8 cellular contexts compared by ENCODE assay signal in the genomic region with DNA sequence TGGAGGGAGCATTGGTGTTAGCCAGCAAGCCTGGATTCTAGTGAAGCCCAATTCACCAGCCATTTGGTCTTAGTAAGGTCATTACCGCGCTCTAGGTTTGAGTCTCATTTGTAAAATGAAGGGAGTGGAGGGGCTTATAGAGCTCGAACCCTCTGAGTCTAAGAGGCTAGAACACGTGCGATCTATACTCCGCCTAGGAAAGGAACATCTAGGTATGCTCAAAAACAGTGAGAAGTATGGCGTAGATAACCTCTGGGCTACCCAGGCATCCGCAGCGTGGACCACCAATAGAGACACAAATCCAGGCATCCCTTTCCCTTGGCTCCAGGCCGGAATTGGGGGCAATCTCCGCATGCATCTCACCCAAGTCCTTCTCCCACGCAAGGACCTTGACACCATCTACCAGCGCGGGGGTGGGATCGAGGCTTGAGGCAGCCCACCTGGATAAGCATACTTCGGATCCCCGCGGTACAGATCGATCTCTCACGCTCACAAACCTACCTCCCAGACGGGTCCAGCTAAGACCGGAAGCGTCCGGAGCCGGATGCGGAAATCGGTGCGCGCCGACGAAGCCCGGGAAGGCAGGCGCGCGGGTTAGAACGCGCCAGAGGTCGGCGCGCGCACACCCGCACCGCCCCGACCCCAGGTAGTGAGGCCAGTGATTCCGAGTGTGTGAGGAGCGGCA. TPM values are rescaled to one million over a fixed set of nuclear protein-coding genes. Genes with fewer than 3 reads are reported as not detected.
DNase-seq lines count a peak whose midpoint lies in the region; ATAC-seq and TF ChIP-seq lines count a peak whose summit lies in the region.

TSS of gene METTL25B (plus strand) at position 556 of the 685 bp plus-strand sequence. CDS start 636 bp downstream, outside the sequence.

- ATAC-seq in GM21360 (IDR thresholded peaks at IDR 0.05; ENCODE audit: unreplicated experiment), result peak; percentile 35
- peak; percentile 54 for ATAC-seq in thoracic aorta (ENCODE audit: insufficient number of reproducible peaks, low FRiP score, low read depth)

- H3K4me1 ChIP-seq in OCI-LY7 (ENCODE audit: insufficient read depth, low read length, poor library complexity, severe bottlenecking), result peaks cover 31% of the 10 kb centered on the region
- H3K4me1 ChIP-seq in thoracic aorta (ENCODE audit: control insufficient read depth in 1 of 2, low read depth in 2 of 2), result peaks cover 27 to 57% of the 10 kb centered on the region in 2 donors

- H3K4me3 Mint-ChIP-seq in activated T-helper 1 cell treated with anti-CD3 and anti-CD28 coated beads, Interleukin-12 subunit alpha, Interleukin-12 subunit beta, Interleukin-2, Interleukin-4 antibody, amounts not matched to agents 30 ng/mL and 10 ng/mL and 1 ng/mL, durations not matched to agents 14 hours and 24 hours and 36 hours, result no peak within 1 kb of the TSS
- no peak within 1 kb of the TSS for H3K4me3 Mint-ChIP-seq in nephron

- TF ChIP-seq CTCF in OCI-LY7 (conservative IDR thresholded peaks at IDR 0.05; ENCODE audit: low read length), result no peak
- no peak for TF ChIP-seq CTCF in fibroblast of mammary gland (conservative IDR thresholded peaks at IDR 0.05; ENCODE audit: control insufficient read depth, insufficient read depth, low read depth, low read length)
- no peak for TF ChIP-seq CTCF in nephron (IDR thresholded peaks at IDR 0.05; ENCODE audit: unreplicated experiment in 3 of 3)
- no peak for TF ChIP-seq CTCF in thoracic aorta (IDR thresholded peaks at IDR 0.05)

- CTCF ChIA-PET in OCI-LY7 (lab: Charles Lee; ENCODE audit: unreplicated experiment), result interaction anchor here (0.6 kb wide), 1 partner anchor 65 kb away, joined by 6 read pairs; no protein-coding TSS in a partner anchor

- no peak within 1 kb of the TSS for H3K27ac Mint-ChIP-seq in activated T-helper 1 cell treated with anti-CD3 and anti-CD28 coated beads, Interleukin-12 subunit alpha, Interleukin-12 subunit beta, Interleukin-2, Interleukin-4 antibody, amounts not matched to agents 30 ng/mL and 10 ng/mL and 1 ng/mL, durations not matched to agents 14 hours and 24 hours and 36 hours
- peak within 1 kb of the TSS; percentile 85 to 94 (median 91) for H3K27ac Mint-ChIP-seq in nephron

- no peaks in the 10 kb centered on the region for H3K27me3 ChIP-seq in thoracic aorta (replicated peaks; ENCODE audit: insufficient read depth)

- intact Hi-C loops in OCI-LY7 (cut with micrococcal nuclease; ENCODE audit: unreplicated experiment), result loop anchor here (1.0 to 5.0 kb wide), 4 partner anchors 23 to 134 kb away; partner anchors contain the start of genes HDGF, NTRK1 and PRCC
- intact Hi-C loops in activated T-helper 1 cell treated with anti-CD3 and anti-CD28 coated beads, Interleukin-12 subunit alpha, Interleukin-12 subunit beta, Interleukin-2, Interleukin-4 antibody, amounts not matched to agents 30 ng/mL and 10 ng/mL and 1 ng/mL, durations not matched to agents 14 hours and 24 hours and 36 hours (cut with micrococcal nuclease), result loop anchor here (1.0 to 5.0 kb wide), 10 partner anchors 13 to 390 kb away; partner anchors contain the start of genes CCT3, HDGF, MEF2D and MRPL24

- no TSS peak for BruUV-seq in OCI-LY7 (replicated peaks; lab: Mats Ljungman, UMichigan)

- H3K27me3 Mint-ChIP-seq in activated T-helper 1 cell treated with anti-CD3 and anti-CD28 coated beads, Interleukin-12 subunit alpha, Interleukin-12 subunit beta, Interleukin-2, Interleukin-4 antibody, amounts not matched to agents 30 ng/mL and 10 ng/mL and 1 ng/mL, durations not matched to agents 14 hours and 24 hours and 36 hours (ENCODE audit: insufficient read depth), result no peaks in the 10 kb centered on the region
- H3K27me3 Mint-ChIP-seq in nephron (ENCODE audit: low read depth), result no peaks in the 10 kb centered on the region

- peak; percentile 95 for DNase-seq in DMS53 (lab: John Stamatoyannopoulos, UW)
- DNase-seq in HT-29 (ENCODE audit: low spot score), result peak; percentile 86
- peak; percentile 86 for DNase-seq in OCI-LY7 (ENCODE audit: low spot score)
- peak; percentile 81 for DNase-seq in activated T-helper 1 cell treated with anti-CD3 and anti-CD28 coated beads, Interleukin-12 subunit alpha, Interleukin-12 subunit beta, Interleukin-2, Interleukin-4 antibody, amounts not matched to agents 30 ng/mL and 10 ng/mL and 1 ng/mL, durations not matched to agents 14 hours and 24 hours and 36 hours (ENCODE audit: low spot score)
- peak; percentile 73 for DNase-seq in fibroblast of mammary gland (ENCODE audit: low read depth)
- DNase-seq in thoracic aorta (ENCODE audit: low spot score), result no peak

- H3K4me2 ChIP-seq in OCI-LY7 (ENCODE audit: low read length), result peak within 1 kb of the TSS; percentile 96

- peak within 1 kb of the TSS; percentile 62 for H3K27ac ChIP-seq in OCI-LY7 (ENCODE audit: low read depth, low read length, poor library complexity, severe bottlenecking)
- H3K27ac ChIP-seq in thoracic aorta, result peak within 1 kb of the TSS; percentile 97 to 99

- H3K9me3 ChIP-seq in OCI-LY7 (ENCODE audit: low read length), result no peaks in the 10 kb centered on the region
- H3K9me3 ChIP-seq in thoracic aorta, result no peaks in the 10 kb centered on the region

- POLR2A ChIA-PET in OCI-LY7 (lab: Charles Lee), result interaction anchor here (0.5 to 1.6 kb wide), 10 partner anchors 13 to 793 kb away, joined by 3 to 6 read pairs (median 4); partner anchors contain the start of gene MRPL24

- H3K9me3 Mint-ChIP-seq in activated T-helper 1 cell treated with anti-CD3 and anti-CD28 coated beads, Interleukin-12 subunit alpha, Interleukin-12 subunit beta, Interleukin-2, Interleukin-4 antibody, amounts not matched to agents 30 ng/mL and 10 ng/mL and 1 ng/mL, durations not matched to agents 14 hours and 24 hours and 36 hours, result no peaks in the 10 kb centered on the region
- no peaks in the 10 kb centered on the region for H3K9me3 Mint-ChIP-seq in nephron

- H3K4me1 Mint-ChIP-seq in activated T-helper 1 cell treated with anti-CD3 and anti-CD28 coated beads, Interleukin-12 subunit alpha, Interleukin-12 subunit beta, Interleukin-2, Interleukin-4 antibody, amounts not matched to agents 30 ng/mL and 10 ng/mL and 1 ng/mL, durations not matched to agents 14 hours and 24 hours and 36 hours (ENCODE audit: low read depth), result peaks cover 38% of the 10 kb centered on the region
- peaks cover 23% of the 10 kb centered on the region for H3K4me1 Mint-ChIP-seq in nephron

- no peaks in the 10 kb centered on the region for H3K9me2 ChIP-seq in OCI-LY7 (ENCODE audit: insufficient read depth, low read length)

- H3K4me3 ChIP-seq in OCI-LY7 (ENCODE audit: low read depth, low read length, poor library complexity, severe bottlenecking) (peak within 1 kb of the TSS; percentile 87), fibroblast of mammary gland (ENCODE audit: control insufficient read depth, low read depth, low read length) (peak within 1 kb of the TSS; percentile 84), thoracic aorta (peak within 1 kb of the TSS; percentile 80)

- peaks cover 32% of the 10 kb centered on the region for H4K20me1 ChIP-seq in OCI-LY7 (ENCODE audit: insufficient read depth, low read length)

- H3K79me2 ChIP-seq in OCI-LY7 (ENCODE audit: insufficient read depth, low read depth, low read length), result peaks cover 67% of the 10 kb centered on the region

- peak within 1 kb of the TSS; percentile 61; the same call in 1 of the 2 replicates for H2AFZ ChIP-seq in OCI-LY7 (ENCODE audit: low read length)

- H3K36me3 ChIP-seq in OCI-LY7 (ENCODE audit: insufficient read depth, low read length) (peaks cover 42% of the 10 kb centered on the region), thoracic aorta (peaks cover 16% of the 10 kb centered on the region)

- H3K36me3 Mint-ChIP-seq in activated T-helper 1 cell treated with anti-CD3 and anti-CD28 coated beads, Interleukin-12 subunit alpha, Interleukin-12 subunit beta, Interleukin-2, Interleukin-4 antibody, amounts not matched to agents 30 ng/mL and 10 ng/mL and 1 ng/mL, durations not matched to agents 14 hours and 24 hours and 36 hours (ENCODE audit: low read depth), result peaks cover 28% of the 10 kb centered on the region
- peaks cover 19% of the 10 kb centered on the region for H3K36me3 Mint-ChIP-seq in nephron (ENCODE audit: low read depth)

RNA-seq across cellular contexts. Expression of gene METTL25B, which starts in this region (rescaled TPM):
- total RNA-seq in HT-29 (2014; rRNA removed; shearing (Covaris generic)), result 30.0 and 30.3 TPM in 2 replicates
- 24.7 and 28.0 TPM in 2 replicates for total RNA-seq in OCI-LY7 (2014; rRNA removed; shearing (Covaris generic))
- 45.6 and 54.1 TPM in 2 replicates for total RNA-seq in OCI-LY7 (2022)
- total RNA-seq in activated T-helper 1 cell treated with anti-CD3 and anti-CD28 coated beads, Interleukin-12 subunit alpha, Interleukin-12 subunit beta, Interleukin-2, Interleukin-4 antibody, amounts not matched to agents 30 ng/mL and 10 ng/mL and 1 ng/mL, durations not matched to agents 14 hours and 24 hours and 36 hours, result 31.6 and 38.9 TPM in 2 replicates
- 10 to 100 TPM; 15.2 to 17.9 TPM for total RNA-seq in thoracic aorta
